1 cellular context compared by ENCODE assay signal in the genomic region with DNA sequence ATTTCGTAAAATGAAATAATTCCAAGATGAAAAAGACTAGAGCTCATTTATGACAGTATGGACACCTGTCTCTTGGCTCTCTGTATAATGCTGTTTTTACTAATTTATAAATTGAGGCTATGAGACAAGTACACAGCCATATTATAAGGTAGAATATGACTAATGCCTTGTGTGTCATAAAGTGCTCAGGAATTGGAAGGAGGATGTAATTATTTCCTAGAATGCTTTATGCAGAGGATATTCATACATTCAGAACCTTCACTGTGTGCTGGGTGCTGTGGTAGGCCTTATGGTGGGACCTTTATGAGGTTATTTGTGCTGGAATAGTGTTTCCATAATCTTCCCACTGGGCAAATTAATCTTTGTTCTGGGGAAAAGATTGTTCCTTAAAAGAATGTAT.
TF ChIP-seq lines count a peak whose summit lies in the region.

No MANE protein-coding gene starts in this region.

TF ChIP-seq in HEK293T, 16 proteins besides CTCF, POLR2A, EP300 and RAD21:
- TF ChIP-seq ARNT (IDR thresholded peaks at IDR 0.05) (no peak), LEF1 (IDR thresholded peaks at IDR 0.05; ENCODE audit: borderline replicate concordance) (no peak), ELF4 (IDR thresholded peaks at IDR 0.05) (no peak), L3MBTL2 (conservative IDR thresholded peaks at IDR 0.05) (no peak)
